In genomic region chr4:100875296-100876040, GRCh38 we compare ENCODE assay signal across 19 cellular contexts.
"Had no signal": no experiment of that assay in that cellular context is flagged by ENCODE, and none has a peak within 500 bp of the region (broad histone marks: within the 10 kb centered on the region; RNA-seq: fewer than 3 reads in every experiment).

No MANE protein-coding gene starts in this region.

- H3K4me3 ChIP-seq: left ventricle myocardium inferior, upper lobe of right lung had no signal

- H3K27ac ChIP-seq: left ventricle myocardium inferior, upper lobe of right lung had no signal

- H3K27me3 ChIP-seq: upper lobe of right lung had no signal

- H3K27me3 Mint-ChIP-seq: brain, progenitor cell of endocrine pancreas had no signal

- H3K4me3 Mint-ChIP-seq: activated naive CD8-positive, alpha-beta T cell treated with anti-CD3 and anti-CD28 coated beads, Interleukin-2, amount 10 ng/mL, durations not matched to agents 7 days and 5 days; activated T-cell treated with anti-CD3 and anti-CD28 coated beads, Interleukin-2, amount 50 U/mL, for 4 hours; brain; immature natural killer cell; natural killer cell treated with Interleukin-12 subunit alpha and Interleukin-12 subunit beta and Interleukin-15 and Interleukin-18, amount 100 ng/mL, for 72 hours; WTC11 had no signal

- H3K4me1 Mint-ChIP-seq: activated naive CD8-positive, alpha-beta T cell treated with anti-CD3 and anti-CD28 coated beads, Interleukin-2, amount 10 ng/mL, durations not matched to agents 7 days and 5 days; immature natural killer cell had no signal

- H3K9me3 ChIP-seq: left ventricle myocardium inferior, upper lobe of right lung had no signal

- H3K4me1 ChIP-seq: left ventricle myocardium inferior, upper lobe of right lung had no signal

- H3K36me3 ChIP-seq: left ventricle myocardium inferior, upper lobe of right lung had no signal

- H3K9me3 Mint-ChIP-seq: activated T-cell treated with anti-CD3 and anti-CD28 coated beads, Interleukin-2, amount 50 U/mL, for 4 hours; activated T-helper 2 cell treated with anti-CD3 and anti-CD28 coated beads, Interferon-gamma antibody, Interleukin-2, Interleukin-4, amounts not matched to agents 10 μg/mL and 5 μg/mL and 100 μg/mL, durations not matched to agents 14 hours and 24 hours and 36 hours; brain; immature natural killer cell had no signal

- H3K27ac Mint-ChIP-seq: activated naive CD8-positive, alpha-beta T cell treated with anti-CD3 and anti-CD28 coated beads, Interleukin-2, amount 10 ng/mL, durations not matched to agents 7 days and 5 days; activated T-helper 2 cell treated with anti-CD3 and anti-CD28 coated beads, Interferon-gamma antibody, Interleukin-2, Interleukin-4, amounts not matched to agents 10 μg/mL and 5 μg/mL and 100 μg/mL, durations not matched to agents 14 hours and 24 hours and 36 hours; brain; immature natural killer cell; natural killer cell treated with Interleukin-12 subunit alpha and Interleukin-12 subunit beta and Interleukin-15 and Interleukin-18, amount 100 ng/mL, for 72 hours; progenitor cell of endocrine pancreas; WTC11 had no signal

- ATAC-seq: activated T-cell treated with anti-CD3 and anti-CD28 coated beads, Interleukin-2, amount 50 U/mL, for 4 hours; natural killer cell treated with Interleukin-12 subunit alpha and Interleukin-12 subunit beta and Interleukin-15 and Interleukin-18, amount 100 ng/mL, for 72 hours; upper lobe of right lung; WTC11 had no signal

- DNase-seq: activated CD8-positive, alpha-beta memory T cell treated with anti-CD3 and anti-CD28 coated beads, Interleukin-2, amount 50 U/mL, for 48 hours; activated naive CD4-positive, alpha-beta T cell treated with Interleukin-2 at 50 U/mL for 16 hours; activated naive CD8-positive, alpha-beta T cell treated with anti-CD3 and anti-CD28 coated beads, Interleukin-2, amount 10 ng/mL, durations not matched to agents 7 days and 5 days; activated T-cell treated with anti-CD3 and anti-CD28 coated beads, Interleukin-2, amount 50 U/mL, for 4 hours; anterior cingulate cortex; immature natural killer cell; left ventricle myocardium inferior; mammary epithelial cell; retina; stimulated activated CD4-positive, alpha-beta T cell treated with anti-CD3 and anti-CD28 coated beads, Interleukin-2, amount 100 ng/mL, for 48 hours; stimulated activated CD8-positive, alpha-beta memory T cell treated with anti-CD3 and anti-CD28 coated beads, Interleukin-4, amount 100 ng/mL, for 48 hours; stimulated activated naive CD4-positive, alpha-beta T cell; T-helper 9 cell; upper lobe of right lung had no signal

- H3K36me3 Mint-ChIP-seq: activated naive CD8-positive, alpha-beta T cell treated with anti-CD3 and anti-CD28 coated beads, Interleukin-2, amount 10 ng/mL, durations not matched to agents 7 days and 5 days; brain; natural killer cell treated with Interleukin-12 subunit alpha and Interleukin-12 subunit beta and Interleukin-15 and Interleukin-18, amount 100 ng/mL, for 72 hours; WTC11 had no signal
